ENCODE assay signal across 29 cellular contexts in the genomic region with DNA sequence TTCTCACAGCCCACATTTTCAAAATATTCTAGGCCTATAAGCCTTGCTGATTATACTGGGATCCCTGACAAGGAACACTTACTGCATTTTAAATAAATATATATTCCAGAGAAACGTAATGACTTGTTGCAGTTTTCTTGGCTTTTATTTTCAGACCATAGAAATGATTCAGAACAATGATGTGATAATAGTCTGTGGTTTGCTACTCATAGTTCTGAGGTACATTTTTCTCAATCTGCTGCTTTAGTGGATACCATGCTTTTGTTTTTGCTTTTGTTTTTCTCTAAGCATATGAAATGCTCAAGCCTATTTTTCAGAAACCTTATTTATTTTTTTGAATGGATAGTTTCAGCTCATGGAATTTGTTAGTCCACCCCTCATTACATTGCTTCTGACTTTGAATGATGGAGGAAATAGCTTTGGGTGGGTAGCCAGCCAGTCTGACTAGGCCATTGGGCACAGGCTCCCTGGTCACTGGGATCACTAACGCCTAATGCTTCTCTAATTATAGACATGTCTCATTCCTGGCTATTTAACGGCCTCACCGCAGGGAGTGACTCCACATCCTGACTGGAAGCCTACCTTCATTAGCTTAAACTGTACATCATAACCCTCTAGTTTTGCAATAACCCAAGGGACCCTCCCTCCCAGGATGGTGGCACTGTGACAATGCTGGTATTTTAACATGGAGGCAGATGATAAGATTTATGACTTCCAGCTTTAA.
A peak's percentile ranks its signal among the peaks of the same experiment; 100 is the strongest.
DNase-seq lines count a peak whose midpoint lies in the region; FAIRE-seq and TF ChIP-seq lines count a peak whose summit lies in the region.
"Had no signal": no experiment of that assay in that cellular context is flagged by ENCODE, and none has a peak within 500 bp of the region (broad histone marks: within the 10 kb centered on the region; RNA-seq: fewer than 3 reads in every experiment).

No MANE protein-coding gene starts in this region.

- H4K20me1 ChIP-seq in astrocyte (ENCODE audit: insufficient read depth, low read length), result no peaks in the 10 kb centered on the region
- no peaks in the 10 kb centered on the region for H4K20me1 ChIP-seq in smooth muscle cell (ENCODE audit: low read depth)

- no peaks in the 10 kb centered on the region for H3K27me3 ChIP-seq in astrocyte (ENCODE audit: insufficient read depth, low read length)
- no peaks in the 10 kb centered on the region for H3K27me3 ChIP-seq in smooth muscle cell (ENCODE audit: low read depth)
- H3K27me3 ChIP-seq in ovary, result no peaks in the 10 kb centered on the region
- H3K27me3 ChIP-seq: gastrocnemius medialis had no signal

- H3K4me1 ChIP-seq in astrocyte (ENCODE audit: insufficient read depth, low read length) (no peaks in the 10 kb centered on the region), smooth muscle cell (ENCODE audit: low read depth) (no peaks in the 10 kb centered on the region), ovary (ENCODE audit: insufficient read depth) (no peaks in the 10 kb centered on the region)
- H3K4me1 ChIP-seq: gastrocnemius medialis had no signal

- TF ChIP-seq CTCF in astrocyte (IDR thresholded peaks at IDR 0.05; ENCODE audit: insufficient read depth, low read depth, low read length), result no peak
- TF ChIP-seq CTCF in smooth muscle cell (IDR thresholded peaks at IDR 0.05; ENCODE audit: borderline replicate concordance, insufficient read depth, poor library complexity, severe bottlenecking), result no peak
- TF ChIP-seq CTCF in ovary (IDR thresholded peaks at IDR 0.05), result no peak

- H2AFZ ChIP-seq in astrocyte (ENCODE audit: low read depth, low read length), result no peak overlapping the region
- H2AFZ ChIP-seq in smooth muscle cell (ENCODE audit: low read depth), result no peak overlapping the region

- no peak for TF ChIP-seq POLR2A in ovary (IDR thresholded peaks at IDR 0.05)

- no peaks in the 10 kb centered on the region for H3K4me1 Mint-ChIP-seq in astrocyte (ENCODE audit: low read depth, unreplicated experiment)
- H3K4me1 Mint-ChIP-seq: activated naive CD8-positive, alpha-beta T cell treated with anti-CD3 and anti-CD28 coated beads, Interleukin-2, amount 10 ng/mL, durations not matched to agents 7 days and 5 days; stimulated activated memory B cell treated with anti-CD40 and anti-IgM and Interleukin-4, amounts not matched to agents 10 μg/mL and 1 μg/mL and 100 μg/mL, for 72 hours had no signal

- WGBS in smooth muscle cell (ENCODE audit: low lambda C conversion rate), result 65% methylated on average over 4 of the region's 4 CpGs
- WGBS in ovary, 3 donors, result 80 to 83% (median 81%) methylated on average over 4 of the region's 4 CpGs

- H3K27ac Mint-ChIP-seq in astrocyte (ENCODE audit: unreplicated experiment), result no peak overlapping the region
- H3K27ac Mint-ChIP-seq: activated naive CD8-positive, alpha-beta T cell treated with anti-CD3 and anti-CD28 coated beads, Interleukin-2, amount 10 ng/mL, durations not matched to agents 7 days and 5 days; brain; CD4-positive, alpha-beta T cell; natural killer cell treated with Interleukin-12 subunit alpha and Interleukin-12 subunit beta and Interleukin-15 and Interleukin-18, amount 100 ng/mL, for 72 hours; stimulated activated memory B cell treated with anti-CD40 and anti-IgM and Interleukin-4, amounts not matched to agents 10 μg/mL and 1 μg/mL and 100 μg/mL, for 72 hours; T-helper 1 cell treated with Interleukin-12 subunit alpha and Interleukin-12 subunit beta and Interleukin-4 antibody, amounts not matched to agents 30 μg/mL and 1 μg/mL, for 36 hours; type B pancreatic cell had no signal

- intact Hi-C loops in ovary (cut with DNase I), result no loop called here

- H3K27ac ChIP-seq in astrocyte (ENCODE audit: low read depth, low read length) (peak overlapping the region; percentile 2), smooth muscle cell (ENCODE audit: low read depth) (peak overlapping the region; percentile 55), ovary (no peak overlapping the region)
- H3K27ac ChIP-seq: 22Rv1, gastrocnemius medialis had no signal

- no peaks in the 10 kb centered on the region for H3K36me3 ChIP-seq in astrocyte (ENCODE audit: insufficient read depth, low read length)
- no peaks in the 10 kb centered on the region for H3K36me3 ChIP-seq in smooth muscle cell (ENCODE audit: low read depth)
- no peaks in the 10 kb centered on the region for H3K36me3 ChIP-seq in ovary
- H3K36me3 ChIP-seq: gastrocnemius medialis had no signal

- FAIRE-seq in astrocyte (lab: Jason Lieb, UNC), result peak; percentile 13
- FAIRE-seq: GM12878, GM19239, H1 had no signal

- H3K4me3 ChIP-seq in astrocyte (ENCODE audit: insufficient read depth, low read depth, low read length), result no peak overlapping the region
- H3K4me3 ChIP-seq in smooth muscle cell, result no peak overlapping the region
- H3K4me3 ChIP-seq in ovary, result no peak overlapping the region
- H3K4me3 ChIP-seq: gastrocnemius medialis, GM12878, lung, mucosa of descending colon had no signal

- H3K27me3 Mint-ChIP-seq in astrocyte (ENCODE audit: low read depth, unreplicated experiment), result no peaks in the 10 kb centered on the region
- H3K27me3 Mint-ChIP-seq: activated naive CD8-positive, alpha-beta T cell treated with anti-CD3 and anti-CD28 coated beads, Interleukin-2, amount 10 ng/mL, durations not matched to agents 7 days and 5 days; brain; CD4-positive, alpha-beta T cell; natural killer cell treated with Interleukin-12 subunit alpha and Interleukin-12 subunit beta and Interleukin-15 and Interleukin-18, amount 100 ng/mL, for 72 hours; stimulated activated memory B cell treated with anti-CD40 and anti-IgM and Interleukin-4, amounts not matched to agents 10 μg/mL and 1 μg/mL and 100 μg/mL, for 72 hours; type B pancreatic cell had no signal

- no peaks in the 10 kb centered on the region for H3K9me3 Mint-ChIP-seq in astrocyte (ENCODE audit: unreplicated experiment)
- H3K9me3 Mint-ChIP-seq: activated naive CD8-positive, alpha-beta T cell treated with anti-CD3 and anti-CD28 coated beads, Interleukin-2, amount 10 ng/mL, durations not matched to agents 7 days and 5 days; CD4-positive, alpha-beta T cell; stimulated activated memory B cell treated with anti-CD40 and anti-IgM and Interleukin-4, amounts not matched to agents 10 μg/mL and 1 μg/mL and 100 μg/mL, for 72 hours; T-helper 1 cell treated with Interleukin-12 subunit alpha and Interleukin-12 subunit beta and Interleukin-4 antibody, amounts not matched to agents 30 μg/mL and 1 μg/mL, for 36 hours; type B pancreatic cell had no signal

- H3K9ac ChIP-seq in astrocyte (ENCODE audit: low read length) (no peak overlapping the region), smooth muscle cell (ENCODE audit: low read depth) (no peak overlapping the region)

- TF ChIP-seq EP300 in ovary (IDR thresholded peaks at IDR 0.05), result no peak

- no peaks in the 10 kb centered on the region for H3K36me3 Mint-ChIP-seq in astrocyte (ENCODE audit: low read depth, unreplicated experiment)
- H3K36me3 Mint-ChIP-seq: activated naive CD8-positive, alpha-beta T cell treated with anti-CD3 and anti-CD28 coated beads, Interleukin-2, amount 10 ng/mL, durations not matched to agents 7 days and 5 days; brain; natural killer cell treated with Interleukin-12 subunit alpha and Interleukin-12 subunit beta and Interleukin-15 and Interleukin-18, amount 100 ng/mL, for 72 hours; stimulated activated memory B cell treated with anti-CD40 and anti-IgM and Interleukin-4, amounts not matched to agents 10 μg/mL and 1 μg/mL and 100 μg/mL, for 72 hours; type B pancreatic cell had no signal

- DNase-seq in NCI-H2227 (lab: John Stamatoyannopoulos, UW; ENCODE audit: unreplicated experiment), result peak; percentile 14
- DNase-seq in NCI-H2227 treated with DMSO at 0.1 percent for 48 hours (lab: John Stamatoyannopoulos, UW), result no peak
- peak; percentile 46 for DNase-seq in HT1080 (ENCODE audit: low read depth)
- DNase-seq in astrocyte (ENCODE audit: low read depth), result peak; percentile 68
- no peak for DNase-seq in smooth muscle cell (lab: John Stamatoyannopoulos, UW; ENCODE audit: unreplicated experiment)
- no peak for DNase-seq in cerebellar nuclear complex (lab: John Stamatoyannopoulos, UW)
- DNase-seq in NCI-H510A (lab: John Stamatoyannopoulos, UW), result no peak
- DNase-seq in ovary, result no peak
- DNase-seq: activated CD4-positive, alpha-beta T cell treated with anti-CD3 and anti-CD28 coated beads, Interleukin-2, amount 50 U/mL, for 4 hours; activated gamma-delta T cell treated with Interleukin-2 at 50 U/mL for 16 hours; activated naive CD8-positive, alpha-beta T cell treated with anti-CD3 and anti-CD28 coated beads, Interleukin-2, amount 10 ng/mL, durations not matched to agents 7 days and 5 days; activated T-cell treated with anti-CD3 and anti-CD28 coated beads, Interleukin-2, amount 50 U/mL, for 48 hours; CD4-positive, alpha-beta T cell; gastrocnemius medialis; IMR-90; mucosa of descending colon; NCI-H1048; NCI-H1694 treated with DMSO at 0.1 percent for 48 hours; OCI-M1 had no signal

- H3F3A ChIP-seq in smooth muscle cell (ENCODE audit: low read depth), result no peaks in the 10 kb centered on the region

- H3K9me3 ChIP-seq in astrocyte (ENCODE audit: insufficient read depth, low read depth, low read length) (no peaks in the 10 kb centered on the region), smooth muscle cell (replicated peaks; ENCODE audit: low read depth) (no peaks in the 10 kb centered on the region), ovary (no peaks in the 10 kb centered on the region)
- H3K9me3 ChIP-seq: gastrocnemius medialis, mucosa of descending colon had no signal

- H3K4me3 Mint-ChIP-seq in astrocyte (ENCODE audit: unreplicated experiment), result no peak overlapping the region
- H3K4me3 Mint-ChIP-seq: activated naive CD8-positive, alpha-beta T cell treated with anti-CD3 and anti-CD28 coated beads, Interleukin-2, amount 10 ng/mL, durations not matched to agents 7 days and 5 days; brain; CD4-positive, alpha-beta T cell; natural killer cell treated with Interleukin-12 subunit alpha and Interleukin-12 subunit beta and Interleukin-15 and Interleukin-18, amount 100 ng/mL, for 72 hours; stimulated activated memory B cell treated with anti-CD40 and anti-IgM and Interleukin-4, amounts not matched to agents 10 μg/mL and 1 μg/mL and 100 μg/mL, for 72 hours; T-helper 1 cell treated with Interleukin-12 subunit alpha and Interleukin-12 subunit beta and Interleukin-4 antibody, amounts not matched to agents 30 μg/mL and 1 μg/mL, for 36 hours; type B pancreatic cell had no signal

- H3K4me2 ChIP-seq in astrocyte (ENCODE audit: low read length) (peak overlapping the region; percentile 13), smooth muscle cell (no peak overlapping the region)

- no peaks in the 10 kb centered on the region for H3K79me2 ChIP-seq in astrocyte (ENCODE audit: insufficient read depth, low read length)
- no peaks in the 10 kb centered on the region for H3K79me2 ChIP-seq in smooth muscle cell (ENCODE audit: low read depth)

Comparison
In these comparisons a context has a peak if more than half of its experiments do, and no peak if none do; other contexts are left out.
1. DNase-seq: peak in NCI-H2227 (single experiment), HT1080 (single experiment) and astrocyte (single experiment); none in NCI-H2227 treated with DMSO at 0.1 percent for 48 hours (single experiment), smooth muscle cell (single experiment), cerebellar nuclear complex (0 of 2), NCI-H510A (single experiment) and ovary (0 of 5).
2. H3K27ac ChIP-seq: peak in astrocyte (single experiment) and smooth muscle cell (single experiment); none in ovary (0 of 2).